In genomic region chr4:139656614-139657486, GRCh38 we compare ENCODE assay signal across 8 cellular contexts. TPM values are rescaled to one million over a fixed set of nuclear protein-coding genes. Genes with fewer than 3 reads are reported as not detected.
DNase-seq lines count a peak whose midpoint lies in the region; ATAC-seq and TF ChIP-seq lines count a peak whose summit lies in the region.

No MANE protein-coding gene starts in this region.

- peak; percentile 76 for DNase-seq in COR-L47 (lab: John Stamatoyannopoulos, UW)
- DNase-seq in NCI-H526 treated with DMSO at 0.1 percent for 48 hours (lab: John Stamatoyannopoulos, UW): peak; percentile 69
- DNase-seq in activated CD4-positive, alpha-beta T cell treated with anti-CD3 and anti-CD28 coated beads, Interleukin-2, amount 50 U/mL, for 48 hours: peak; percentile 38 to 49
- DNase-seq in epidermal melanocyte (ENCODE audit: insufficient read length, low spot score): peak; percentile 47
- peak in 1 of 3 donors; percentile 63 for DNase-seq in mucosa of descending colon
- DNase-seq in transverse colon: peak; percentile 61

- H3K27me3 ChIP-seq in transverse colon: no peaks in the 10 kb centered on the region

- H3K4me3 ChIP-seq in mucosa of descending colon (no peak overlapping the region), transverse colon (no peak overlapping the region)

- 16 to 34% methylated on average over 6 to 13 of the region's 13 CpGs for WGBS in transverse colon (ENCODE audit: low coverage in 1 of 2), 2 donors

- TF ChIP-seq CTCF in mucosa of descending colon (IDR thresholded peaks at IDR 0.05) (peak; percentile 69), transverse colon (IDR thresholded peaks at IDR 0.05) (peak; percentile 74 to 82 (median 79))

- no peak for TF ChIP-seq POLR2A in transverse colon (IDR thresholded peaks at IDR 0.05)

- no peak for TF ChIP-seq EP300 in transverse colon (IDR thresholded peaks at IDR 0.05; ENCODE audit: low read depth)

- intact Hi-C loops in mucosa of descending colon (cut with DNase I, micrococcal nuclease): loop anchor here (10.0 kb wide), 2 partner anchors 52 to 162 kb away; no protein-coding TSS in a partner anchor
- intact Hi-C loops in transverse colon (cut with DNase I; ENCODE audit: low total_unique reads): no loop called here

- H3K36me3 ChIP-seq in mucosa of descending colon (ENCODE audit: low read depth) (no peaks in the 10 kb centered on the region), transverse colon (no peaks in the 10 kb centered on the region)

- H3K9me3 ChIP-seq in mucosa of descending colon (no peaks in the 10 kb centered on the region), transverse colon (no peaks in the 10 kb centered on the region)

- in situ Hi-C loops in transverse colon (cut with MboI; ENCODE audit: low pct_ligation_motif_present in 1 of 4, low pct_unique_long_range_greater_than_20kb in 1 of 4, low sequenced_read_pairs in 3 of 4): no loop called here

- peak; percentile 73 for ATAC-seq in GM19452 (IDR thresholded peaks at IDR 0.05; ENCODE audit: unreplicated experiment)
- ATAC-seq in HG03558 (IDR thresholded peaks at IDR 0.05; ENCODE audit: extremely low read depth, unreplicated experiment): peak; percentile 70
- ATAC-seq in mucosa of descending colon: peak; percentile 89

- H3K4me1 ChIP-seq in mucosa of descending colon (ENCODE audit: low read depth) (peaks cover 9% of the 10 kb centered on the region), transverse colon (peaks cover 0 to 21% (median 2%) of the 10 kb centered on the region in 4 donors)

- H3K27ac ChIP-seq in transverse colon: no peak overlapping the region

RNA-seq across cellular contexts. Expression of gene MGST2, which starts 8.8 kb away (rescaled TPM):
- total RNA-seq in mucosa of descending colon (100 to 1,000 TPM in 2 of 3 donors, 10 to 100 TPM in 1; 64.3 to 134 (median 119) TPM), transverse colon (10 to 100 TPM in 3 of 4 donors, 1 to 10 TPM in 1; 3.4 to 91.5 (median 39.4) TPM)
